In genomic region chr1:200520740-200521139, GRCh38 we compare ENCODE assay signal across 32 cellular contexts.
"Had no signal": no experiment of that assay in that cellular context is flagged by ENCODE, and none has a peak within 500 bp of the region (broad histone marks: within the 10 kb centered on the region; RNA-seq: fewer than 3 reads in every experiment).

No MANE protein-coding gene starts in this region.

- H3K27ac ChIP-seq: ascending aorta, breast epithelium, cardiac muscle cell, esophagus muscularis mucosa, foreskin keratinocyte, gastrocnemius medialis, heart left ventricle, VCaP had no signal

- H3K9me3 ChIP-seq: ascending aorta, breast epithelium, esophagus muscularis mucosa, gastrocnemius medialis, heart left ventricle had no signal

- H3K27me3 ChIP-seq: ascending aorta, breast epithelium, cardiac muscle cell, esophagus muscularis mucosa, foreskin keratinocyte, gastrocnemius medialis had no signal

- DNase-seq: activated CD4-positive, alpha-beta memory T cell treated with anti-CD3 and anti-CD28 coated beads, Interleukin-2, amount 10 ng/mL, durations not matched to agents 7 days and 5 days; activated CD4-positive, alpha-beta T cell treated with anti-CD3 and anti-CD28 coated beads for 1 hour; activated CD4-positive, alpha-beta T cell treated with anti-CD3 and anti-CD28 coated beads for 4 hours; activated CD4-positive, alpha-beta T cell treated with anti-CD3 and anti-CD28 coated beads, Interleukin-2, amount 10 ng/mL, durations not matched to agents 7 days and 5 days; activated CD4-positive, alpha-beta T cell treated with anti-CD3 and anti-CD28 coated beads, Interleukin-2, amount 50 U/mL, for 4 hours; activated CD8-positive, alpha-beta memory T cell treated with anti-CD3 and anti-CD28 coated beads, Interleukin-2, amount 50 U/mL, for 48 hours; activated gamma-delta T cell; activated naive CD4-positive, alpha-beta T cell; activated naive CD4-positive, alpha-beta T cell treated with anti-CD3 and anti-CD28 coated beads, Interleukin-2, amount 10 ng/mL, durations not matched to agents 7 days and 5 days; activated naive CD8-positive, alpha-beta T cell treated with anti-CD3 and anti-CD28 coated beads, Interleukin-2, amount 10 ng/mL, durations not matched to agents 7 days and 5 days; activated T-cell treated with anti-CD3 and anti-CD28 coated beads for 4 hours; activated T-cell treated with anti-CD3 and anti-CD28 coated beads, Interleukin-2, amount 50 U/mL, for 24 hours; activated T-cell treated with anti-CD3 and anti-CD28 coated beads, Interleukin-2, amount 50 U/mL, for 72 hours; central memory CD4-positive, alpha-beta T cell; cerebellar nuclear complex; cortex of kidney; dermis blood vessel endothelial cell; effector CD4-positive, alpha-beta T cell; effector memory CD8-positive, alpha-beta T cell; erythroblast; foreskin keratinocyte; gastrocnemius medialis; glutamatergic neuron; heart left ventricle; hypothalamus had no signal

- H3K36me3 ChIP-seq: ascending aorta, breast epithelium, cardiac muscle cell, esophagus muscularis mucosa, gastrocnemius medialis, heart left ventricle had no signal

- H3K4me3 ChIP-seq: ascending aorta, breast epithelium, cardiac muscle cell, esophagus muscularis mucosa, gastrocnemius medialis, heart left ventricle had no signal

- ATAC-seq: activated naive CD4-positive, alpha-beta T cell treated with anti-CD3 and anti-CD28 coated beads, Interleukin-2, amount 50 U/mL, for 72 hours; activated T-cell treated with anti-CD3 and anti-CD28 coated beads, Interleukin-2, amount 50 U/mL, for 72 hours; effector memory CD8-positive, alpha-beta T cell; foreskin keratinocyte; gastrocnemius medialis; heart left ventricle; WTC11 had no signal

- H3K4me1 ChIP-seq: breast epithelium, gastrocnemius medialis had no signal
